ENCODE assay signal across 15 cellular contexts in genomic region chr14:59358774-59359173, GRCh38.
A peak's percentile ranks its signal among the peaks of the same experiment; 100 is the strongest.
DNase-seq lines count a peak whose midpoint lies in the region; ATAC-seq and TF ChIP-seq lines count a peak whose summit lies in the region.
"Had no signal": no experiment of that assay in that cellular context is flagged by ENCODE, and none has a peak within 500 bp of the region (broad histone marks: within the 10 kb centered on the region; RNA-seq: fewer than 3 reads in every experiment).

No MANE protein-coding gene starts in this region.

- peaks cover 34 to 50% of the 10 kb centered on the region in 2 donors for H3K4me1 ChIP-seq in left lung
- H3K4me1 ChIP-seq in suprapubic skin, result peaks cover 87% of the 10 kb centered on the region
- peaks cover 2% of the 10 kb centered on the region for H3K4me1 ChIP-seq in mesenchymal stem cell (ENCODE audit: control insufficient read depth, insufficient read depth, low read depth, low read length)
- H3K4me1 ChIP-seq: body of pancreas had no signal

- H3K27me3 Mint-ChIP-seq in IgD-negative memory B cell (no peaks in the 10 kb centered on the region), progenitor cell of endocrine pancreas (no peaks in the 10 kb centered on the region)

- no peak overlapping the region for H3K23ac ChIP-seq in mesenchymal stem cell (ENCODE audit: low read length in 2 of 2)

- H3K9me3 Mint-ChIP-seq in IgD-negative memory B cell, result no peaks in the 10 kb centered on the region
- no peaks in the 10 kb centered on the region for H3K9me3 Mint-ChIP-seq in progenitor cell of endocrine pancreas (ENCODE audit: low read depth)
- H3K9me3 Mint-ChIP-seq: T-helper 2 cell treated with Interferon-gamma antibody and Interleukin-4, amounts not matched to agents 5 μg/mL and 100 μg/mL, for 36 hours had no signal

- H2AFZ ChIP-seq in mesenchymal stem cell (ENCODE audit: low read depth, low read length), result no peak overlapping the region

- H3K27ac ChIP-seq in VCaP, result peak overlapping the region; percentile 70
- peak overlapping the region; percentile 16 to 69 for H3K27ac ChIP-seq in left lung
- H3K27ac ChIP-seq in suprapubic skin, result peak overlapping the region; percentile 4
- H3K27ac ChIP-seq in mesenchymal stem cell (ENCODE audit: low read length, poor library complexity, severe bottlenecking), result no peak overlapping the region
- H3K27ac ChIP-seq: body of pancreas, neutrophil had no signal

- no peak overlapping the region for H3K4me3 ChIP-seq in left lung
- H3K4me3 ChIP-seq in suprapubic skin, result no peak overlapping the region
- H3K4me3 ChIP-seq in mesenchymal stem cell (ENCODE audit: insufficient read depth in 1 of 2, low read depth in 1 of 2, low read length in 2 of 2), result no peak overlapping the region
- H3K4me3 ChIP-seq: body of pancreas had no signal

- H4K91ac ChIP-seq in mesenchymal stem cell (ENCODE audit: low read length), result no peak overlapping the region

- H2AK5ac ChIP-seq in mesenchymal stem cell (ENCODE audit: low read length, severe bottlenecking), result no peak overlapping the region

- no peak overlapping the region for H3K14ac ChIP-seq in mesenchymal stem cell (ENCODE audit: low read length in 2 of 2)

- H3K36me3 ChIP-seq in left lung (peaks cover 0 to 21% of the 10 kb centered on the region in 2 donors), suprapubic skin (no peaks in the 10 kb centered on the region), mesenchymal stem cell (ENCODE audit: control insufficient read depth in 1 of 2, insufficient read depth in 2 of 2, low read depth in 1 of 2, low read length in 2 of 2) (peaks cover 10 to 23% of the 10 kb centered on the region in 2 experiments)
- H3K36me3 ChIP-seq: neutrophil had no signal

- no peak overlapping the region for H2BK120ac ChIP-seq in mesenchymal stem cell (ENCODE audit: low read depth, low read length)

- H3K9me3 ChIP-seq in left lung (no peaks in the 10 kb centered on the region), suprapubic skin (no peaks in the 10 kb centered on the region), mesenchymal stem cell (ENCODE audit: control insufficient read depth, low read length) (no peaks in the 10 kb centered on the region)
- H3K9me3 ChIP-seq: body of pancreas, neutrophil had no signal

- no peak overlapping the region for H2BK5ac ChIP-seq in mesenchymal stem cell (ENCODE audit: low read depth, low read length, poor library complexity, severe bottlenecking)

- H3K27ac Mint-ChIP-seq in IgD-negative memory B cell (peak overlapping the region in 2 of 3 donors; percentile 8 to 70), progenitor cell of endocrine pancreas (no peak overlapping the region)
- H3K27ac Mint-ChIP-seq: T-helper 2 cell treated with Interferon-gamma antibody and Interleukin-4, amounts not matched to agents 5 μg/mL and 100 μg/mL, for 36 hours had no signal

- ATAC-seq in left lung, result no peak
- ATAC-seq: body of pancreas had no signal

- H3K4me1 Mint-ChIP-seq in IgD-negative memory B cell, result peaks cover 58 to 82% (median 77%) of the 10 kb centered on the region in 3 donors
- peaks cover 2% of the 10 kb centered on the region for H3K4me1 Mint-ChIP-seq in progenitor cell of endocrine pancreas (ENCODE audit: low read depth)

- H3K36me3 Mint-ChIP-seq in IgD-negative memory B cell (peaks cover 11% of the 10 kb centered on the region), progenitor cell of endocrine pancreas (ENCODE audit: insufficient read depth) (peaks cover 17% of the 10 kb centered on the region)

- no peak overlapping the region for H3K4ac ChIP-seq in mesenchymal stem cell (ENCODE audit: low read depth in 1 of 2, low read length in 2 of 2)

- peak overlapping the region in 3 of 4 donors; percentile 34 to 89 (median 77) for H3K4me3 Mint-ChIP-seq in IgD-negative memory B cell
- H3K4me3 Mint-ChIP-seq in progenitor cell of endocrine pancreas (ENCODE audit: low read depth), result no peak overlapping the region
- H3K4me3 Mint-ChIP-seq: T-helper 2 cell treated with Interferon-gamma antibody and Interleukin-4, amounts not matched to agents 5 μg/mL and 100 μg/mL, for 36 hours had no signal

- H3K4me2 ChIP-seq in mesenchymal stem cell (ENCODE audit: low read length, poor library complexity, severe bottlenecking), result no peak overlapping the region

- no peak overlapping the region for H3K9ac ChIP-seq in mesenchymal stem cell (ENCODE audit: low read length)

- H3K27me3 ChIP-seq in left lung (no peaks in the 10 kb centered on the region), suprapubic skin (no peaks in the 10 kb centered on the region), mesenchymal stem cell (ENCODE audit: control insufficient read depth in 1 of 2, insufficient read depth in 1 of 2, low read length in 2 of 2) (no peaks in the 10 kb centered on the region)
- H3K27me3 ChIP-seq: body of pancreas, neutrophil had no signal

- intact Hi-C loops in left lung (cut with DNase I), result no loop called here

- H4K8ac ChIP-seq in mesenchymal stem cell (ENCODE audit: low read length), result no peak overlapping the region

- H3K18ac ChIP-seq in mesenchymal stem cell (ENCODE audit: low read depth in 1 of 2, low read length in 2 of 2), result no peak overlapping the region

- DNase-seq in left lung, result no peak
- no peak for DNase-seq in suprapubic skin (ENCODE audit: low spot score in 2 of 2)
- no peak for DNase-seq in progenitor cell of endocrine pancreas (ENCODE audit: low spot score, unreplicated experiment)
- no peak for DNase-seq in SIG-M5 (lab: John Stamatoyannopoulos, UW)
- DNase-seq in mesenchymal stem cell, result no peak
- DNase-seq: activated CD4-positive, CD25-positive, alpha-beta regulatory T cell treated with anti-CD3 and anti-CD28 coated beads, Interleukin-2, amount 50 U/mL, for 72 hours; activated CD8-positive, alpha-beta memory T cell treated with anti-CD3 and anti-CD28 coated beads, Interleukin-2, amount 50 U/mL, for 48 hours; activated naive CD4-positive, alpha-beta T cell treated with anti-CD3 and anti-CD28 coated beads, Interleukin-2, amount 50 U/mL, for 16 hours; body of pancreas; NCI-H2081 treated with DMSO at 0.1 percent for 48 hours; NCI-H82 had no signal

- TF ChIP-seq CTCF in VCaP (conservative IDR thresholded peaks at IDR 0.05) (no peak), left lung (IDR thresholded peaks at IDR 0.05) (no peak), suprapubic skin (IDR thresholded peaks at IDR 0.05) (no peak), progenitor cell of endocrine pancreas (IDR thresholded peaks at IDR 0.05; ENCODE audit: unreplicated experiment) (no peak)

- TF ChIP-seq EP300 in suprapubic skin (IDR thresholded peaks at IDR 0.05), result no peak

- WGBS in suprapubic skin, result 73% methylated on average over 2 of the region's 2 CpGs
- 94% methylated on average over 1 of the region's 2 CpGs for WGBS in mesenchymal stem cell

- no peak overlapping the region for H2BK15ac ChIP-seq in mesenchymal stem cell (ENCODE audit: low read depth, poor library complexity, severe bottlenecking)

- no peak overlapping the region for H2BK12ac ChIP-seq in mesenchymal stem cell (ENCODE audit: low read length in 2 of 2)

- H3K79me1 ChIP-seq in mesenchymal stem cell (replicated peaks; ENCODE audit: low read length, poor library complexity, severe bottlenecking), result no peaks in the 10 kb centered on the region

- no peak for TF ChIP-seq POLR2A in suprapubic skin (IDR thresholded peaks at IDR 0.05)
